In the genomic region with DNA sequence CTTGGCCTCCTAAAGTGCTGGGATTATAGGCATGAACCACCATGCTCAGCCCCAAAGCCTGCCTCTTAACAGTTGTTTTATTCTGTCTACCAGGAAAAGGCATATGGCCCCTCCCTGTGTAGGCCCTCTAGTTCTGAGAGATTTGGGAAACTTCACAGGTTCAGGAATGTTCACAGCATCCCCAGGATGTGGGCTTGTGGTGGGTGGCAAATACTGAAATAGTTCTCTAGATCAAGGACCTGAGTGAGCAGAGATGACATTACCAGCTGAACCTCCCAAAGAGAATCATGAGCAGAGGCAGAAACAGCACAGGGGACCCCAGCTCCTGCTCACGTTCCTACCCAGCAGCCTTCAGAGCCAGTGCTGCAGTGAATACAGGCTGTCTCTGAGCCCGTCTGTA, we compare ENCODE assay signal across 19 cellular contexts.
DNase-seq lines count a peak whose midpoint lies in the region; ATAC-seq and TF ChIP-seq lines count a peak whose summit lies in the region.
"Had no signal": no experiment of that assay in that cellular context is flagged by ENCODE, and none has a peak within 500 bp of the region (broad histone marks: within the 10 kb centered on the region; RNA-seq: fewer than 3 reads in every experiment).

No MANE protein-coding gene starts in this region.

- intact Hi-C loops in left ventricle myocardium inferior (cut with micrococcal nuclease) (no loop called here), Right ventricle myocardium inferior (cut with DNase I) (no loop called here), psoas muscle (cut with DNase I) (loop anchor here (5.0 to 10.0 kb wide), 3 partner anchors 41 to 289 kb away; no protein-coding TSS in a partner anchor)
- intact Hi-C loops in dendritic cell treated with granulocyte-macrophage colony-stimulating factor and Interleukin-4, amounts not matched to agents 40 ng/mL and 50 ng/mL, for 4 days (cut with micrococcal nuclease): no loop called here

- no peaks in the 10 kb centered on the region for H3K27me3 ChIP-seq in left ventricle myocardium inferior (ENCODE audit: low read depth)
- no peaks in the 10 kb centered on the region for H3K27me3 ChIP-seq in psoas muscle (ENCODE audit: insufficient read depth in 3 of 3, low read length in 2 of 3)
- no peaks in the 10 kb centered on the region for H3K27me3 ChIP-seq in effector memory CD4-positive, alpha-beta T cell (replicated peaks; ENCODE audit: control insufficient read depth, insufficient read depth, low read length, poor library complexity, severe bottlenecking)
- H3K27me3 ChIP-seq: Peyer's patch had no signal

- peaks cover 89% of the 10 kb centered on the region for H3K36me3 Mint-ChIP-seq in dendritic cell treated with granulocyte-macrophage colony-stimulating factor and Interleukin-4, amounts not matched to agents 40 ng/mL and 50 ng/mL, for 4 days (ENCODE audit: low read depth)

- H3K27ac Mint-ChIP-seq in dendritic cell treated with granulocyte-macrophage colony-stimulating factor and Interleukin-4, amounts not matched to agents 40 ng/mL and 50 ng/mL, for 4 days: peak overlapping the region; percentile 39

- DNase-seq in left ventricle myocardium inferior: no peak
- no peak for DNase-seq in Right ventricle myocardium inferior (ENCODE audit: missing footprints)
- no peak for DNase-seq in psoas muscle
- DNase-seq in COLO668 (lab: John Stamatoyannopoulos, UW; ENCODE audit: unreplicated experiment): no peak
- DNase-seq in effector memory CD4-positive, alpha-beta T cell: no peak
- DNase-seq in activated CD4-positive, CD25-positive, alpha-beta regulatory T cell treated with anti-CD3 and anti-CD28 coated beads, Interleukin-2, amount 50 U/mL, for 72 hours: no peak
- DNase-seq: CD4-positive, CD25-positive, alpha-beta regulatory T cell; DND-41; IMR-90; NCI-H1105; NCI-H146; NCI-H2029; NCI-H2227 treated with DMSO at 0.1 percent for 48 hours; NCI-H524; NCI-H82; Peyer's patch had no signal

- peaks cover 25% of the 10 kb centered on the region for H3K4me1 Mint-ChIP-seq in dendritic cell treated with granulocyte-macrophage colony-stimulating factor and Interleukin-4, amounts not matched to agents 40 ng/mL and 50 ng/mL, for 4 days (ENCODE audit: low read depth)

- 71 to 98% (median 87%) methylated on average over 2 of the region's 2 CpGs for WGBS in psoas muscle, 3 donors

- H3K27me3 Mint-ChIP-seq in dendritic cell treated with granulocyte-macrophage colony-stimulating factor and Interleukin-4, amounts not matched to agents 40 ng/mL and 50 ng/mL, for 4 days: no peaks in the 10 kb centered on the region
- H3K27me3 Mint-ChIP-seq: CD4-positive, CD25-positive, alpha-beta regulatory T cell had no signal

- peaks cover 49% of the 10 kb centered on the region for H3K4me1 ChIP-seq in left ventricle myocardium inferior
- peaks cover 52% of the 10 kb centered on the region for H3K4me1 ChIP-seq in psoas muscle
- no peaks in the 10 kb centered on the region for H3K4me1 ChIP-seq in effector memory CD4-positive, alpha-beta T cell (ENCODE audit: control insufficient read depth, insufficient read depth, low read length, poor library complexity, severe bottlenecking)
- H3K4me1 ChIP-seq: Peyer's patch had no signal

- ATAC-seq in Right ventricle myocardium inferior (no peak), psoas muscle (no peak)
- ATAC-seq: GM12878 had no signal

- H3K36me3 ChIP-seq in left ventricle myocardium inferior: peaks cover 58% of the 10 kb centered on the region
- peaks cover 5 to 37% of the 10 kb centered on the region in 2 donors for H3K36me3 ChIP-seq in psoas muscle (ENCODE audit: insufficient read depth in 1 of 2, low read depth in 1 of 2)
- peaks cover 37% of the 10 kb centered on the region for H3K36me3 ChIP-seq in effector memory CD4-positive, alpha-beta T cell (ENCODE audit: control insufficient read depth, insufficient read depth, low read length)

- H3K4me3 ChIP-seq in left ventricle myocardium inferior (no peak overlapping the region), psoas muscle (no peak overlapping the region)
- H3K4me3 ChIP-seq in effector memory CD4-positive, alpha-beta T cell (ENCODE audit: insufficient read depth, low read depth, low read length, poor library complexity, severe bottlenecking): no peak overlapping the region
- H3K4me3 ChIP-seq: GM12878, Peyer's patch had no signal

- H3K4me3 Mint-ChIP-seq in dendritic cell treated with granulocyte-macrophage colony-stimulating factor and Interleukin-4, amounts not matched to agents 40 ng/mL and 50 ng/mL, for 4 days: no peak overlapping the region
- H3K4me3 Mint-ChIP-seq: CD4-positive, CD25-positive, alpha-beta regulatory T cell had no signal

- H3K27ac ChIP-seq in left ventricle myocardium inferior (replicated peaks) (peak overlapping the region; percentile 82), psoas muscle (peak overlapping the region; percentile 95)
- no peak overlapping the region for H3K27ac ChIP-seq in effector memory CD4-positive, alpha-beta T cell (ENCODE audit: insufficient read depth, low read length, poor library complexity, severe bottlenecking)
- H3K27ac ChIP-seq: KMS-11, Peyer's patch had no signal

- no peaks in the 10 kb centered on the region for H3K9me3 Mint-ChIP-seq in dendritic cell treated with granulocyte-macrophage colony-stimulating factor and Interleukin-4, amounts not matched to agents 40 ng/mL and 50 ng/mL, for 4 days
- H3K9me3 Mint-ChIP-seq: CD4-positive, CD25-positive, alpha-beta regulatory T cell had no signal

- no peaks in the 10 kb centered on the region for H3K9me3 ChIP-seq in left ventricle myocardium inferior (replicated peaks)
- no peaks in the 10 kb centered on the region for H3K9me3 ChIP-seq in psoas muscle
- H3K9me3 ChIP-seq in effector memory CD4-positive, alpha-beta T cell (ENCODE audit: control insufficient read depth, low read length): no peaks in the 10 kb centered on the region
- H3K9me3 ChIP-seq: Peyer's patch had no signal

- TF ChIP-seq CTCF in left ventricle myocardium inferior (IDR thresholded peaks at IDR 0.05; ENCODE audit: borderline replicate concordance) (no peak), psoas muscle (IDR thresholded peaks at IDR 0.05) (no peak)

Comparison
In these comparisons a context has a peak if more than half of its experiments do, and no peak if none do; other contexts are left out.
1. intact Hi-C loops: an anchor here in psoas muscle (5.0 to 10.0 kb wide); none called in left ventricle myocardium inferior, Right ventricle myocardium inferior and dendritic cell treated with granulocyte-macrophage colony-stimulating factor and Interleukin-4, amounts not matched to agents 40 ng/mL and 50 ng/mL, for 4 days.